ENCODE assay signal across 11 cellular contexts in genomic region chr18:21851327-21851961, GRCh38.
DNase-seq lines count a peak whose midpoint lies in the region; ATAC-seq and TF ChIP-seq lines count a peak whose summit lies in the region.
"Had no signal": no experiment of that assay in that cellular context is flagged by ENCODE, and none has a peak within 500 bp of the region (broad histone marks: within the 10 kb centered on the region; RNA-seq: fewer than 3 reads in every experiment).

No MANE protein-coding gene starts in this region.

- H3K36me3 ChIP-seq in transverse colon: peaks cover 0 to 5% (median 0%) of the 10 kb centered on the region in 4 donors
- peaks cover 7% of the 10 kb centered on the region for H3K36me3 ChIP-seq in effector memory CD4-positive, alpha-beta T cell (ENCODE audit: control insufficient read depth, insufficient read depth, low read length)
- no peaks in the 10 kb centered on the region for H3K36me3 ChIP-seq in ovary

- H3K4me1 ChIP-seq in transverse colon (peaks cover 0 to 16% (median 0%) of the 10 kb centered on the region in 4 donors), ovary (ENCODE audit: insufficient read depth) (no peaks in the 10 kb centered on the region)
- no peaks in the 10 kb centered on the region for H3K4me1 ChIP-seq in effector memory CD4-positive, alpha-beta T cell (ENCODE audit: control insufficient read depth, insufficient read depth, low read length, poor library complexity, severe bottlenecking)

- ATAC-seq in activated CD8-positive, alpha-beta T cell treated with anti-CD3 and anti-CD28 coated beads for 36 hours: no peak
- ATAC-seq in activated CD8-positive, alpha-beta T cell treated with anti-CD3 and anti-CD28 coated beads, Interleukin-2, amount 10 ng/mL, durations not matched to agents 7 days and 5 days: no peak

- no peaks in the 10 kb centered on the region for H3K9me3 Mint-ChIP-seq in activated CD8-positive, alpha-beta T cell treated with anti-CD3 and anti-CD28 coated beads for 36 hours
- no peaks in the 10 kb centered on the region for H3K9me3 Mint-ChIP-seq in activated CD8-positive, alpha-beta T cell treated with anti-CD3 and anti-CD28 coated beads, Interleukin-2, amount 10 ng/mL, durations not matched to agents 7 days and 5 days (ENCODE audit: insufficient read depth)

- peaks cover 7% of the 10 kb centered on the region for H3K4me1 Mint-ChIP-seq in activated CD8-positive, alpha-beta T cell treated with anti-CD3 and anti-CD28 coated beads for 36 hours (ENCODE audit: low read depth)
- H3K4me1 Mint-ChIP-seq in activated CD8-positive, alpha-beta T cell treated with anti-CD3 and anti-CD28 coated beads, Interleukin-2, amount 10 ng/mL, durations not matched to agents 7 days and 5 days (ENCODE audit: low read depth): peaks cover 7% of the 10 kb centered on the region

- TF ChIP-seq EP300 in transverse colon (IDR thresholded peaks at IDR 0.05; ENCODE audit: low read depth) (no peak), ovary (IDR thresholded peaks at IDR 0.05) (no peak)

- H3K27ac Mint-ChIP-seq in activated CD8-positive, alpha-beta T cell treated with anti-CD3 and anti-CD28 coated beads for 36 hours: no peak overlapping the region
- no peak overlapping the region for H3K27ac Mint-ChIP-seq in activated CD8-positive, alpha-beta T cell treated with anti-CD3 and anti-CD28 coated beads, Interleukin-2, amount 10 ng/mL, durations not matched to agents 7 days and 5 days

- H3K36me3 Mint-ChIP-seq in activated CD8-positive, alpha-beta T cell treated with anti-CD3 and anti-CD28 coated beads for 36 hours (ENCODE audit: low read depth): peaks cover 11% of the 10 kb centered on the region
- peaks cover 9% of the 10 kb centered on the region for H3K36me3 Mint-ChIP-seq in activated CD8-positive, alpha-beta T cell treated with anti-CD3 and anti-CD28 coated beads, Interleukin-2, amount 10 ng/mL, durations not matched to agents 7 days and 5 days (ENCODE audit: low read depth)

- in situ Hi-C loops in transverse colon (cut with MboI; ENCODE audit: low pct_ligation_motif_present in 1 of 4, low pct_unique_long_range_greater_than_20kb in 1 of 4, low sequenced_read_pairs in 3 of 4): no loop called here

- H3K27me3 Mint-ChIP-seq in activated CD8-positive, alpha-beta T cell treated with anti-CD3 and anti-CD28 coated beads for 36 hours: no peaks in the 10 kb centered on the region
- no peaks in the 10 kb centered on the region for H3K27me3 Mint-ChIP-seq in activated CD8-positive, alpha-beta T cell treated with anti-CD3 and anti-CD28 coated beads, Interleukin-2, amount 10 ng/mL, durations not matched to agents 7 days and 5 days (ENCODE audit: low read depth)

- intact Hi-C loops in activated CD8-positive, alpha-beta T cell treated with anti-CD3 and anti-CD28 coated beads for 36 hours (cut with micrococcal nuclease): loop anchor here (10.0 kb wide), 1 partner anchor 167 kb away; no protein-coding TSS in a partner anchor
- intact Hi-C loops in transverse colon (cut with DNase I; ENCODE audit: low total_unique reads) (no loop called here), ovary (cut with DNase I) (loop anchor here in 1 of 4 donors (5.0 kb wide), 1 partner anchor 671 kb away; no protein-coding TSS in a partner anchor)

- H3K27ac ChIP-seq in transverse colon (no peak overlapping the region), ovary (no peak overlapping the region)
- no peak overlapping the region for H3K27ac ChIP-seq in effector memory CD4-positive, alpha-beta T cell (ENCODE audit: insufficient read depth, low read length, poor library complexity, severe bottlenecking)
- H3K27ac ChIP-seq: neutrophil, SK-N-MC had no signal

- H3K4me3 Mint-ChIP-seq in activated CD8-positive, alpha-beta T cell treated with anti-CD3 and anti-CD28 coated beads for 36 hours: no peak overlapping the region
- H3K4me3 Mint-ChIP-seq in activated CD8-positive, alpha-beta T cell treated with anti-CD3 and anti-CD28 coated beads, Interleukin-2, amount 10 ng/mL, durations not matched to agents 7 days and 5 days: no peak overlapping the region

- H3K9me3 ChIP-seq in transverse colon: no peaks in the 10 kb centered on the region
- no peaks in the 10 kb centered on the region for H3K9me3 ChIP-seq in effector memory CD4-positive, alpha-beta T cell (ENCODE audit: control insufficient read depth, low read length)
- no peaks in the 10 kb centered on the region for H3K9me3 ChIP-seq in ovary
- H3K9me3 ChIP-seq: neutrophil had no signal

- H3K4me3 ChIP-seq in transverse colon: no peak overlapping the region
- no peak overlapping the region for H3K4me3 ChIP-seq in effector memory CD4-positive, alpha-beta T cell (ENCODE audit: insufficient read depth, low read depth, low read length, poor library complexity, severe bottlenecking)
- no peak overlapping the region for H3K4me3 ChIP-seq in ovary
- H3K4me3 ChIP-seq: SK-N-MC had no signal

- WGBS in transverse colon (ENCODE audit: low coverage in 1 of 2), 2 donors: 69 to 73% methylated on average over 5 of the region's 5 CpGs
- WGBS in ovary, 3 donors: 59 to 66% (median 63%) methylated on average over 5 of the region's 5 CpGs

- H3K27me3 ChIP-seq in transverse colon (no peaks in the 10 kb centered on the region), ovary (no peaks in the 10 kb centered on the region)
- H3K27me3 ChIP-seq in effector memory CD4-positive, alpha-beta T cell (replicated peaks; ENCODE audit: control insufficient read depth, insufficient read depth, low read length, poor library complexity, severe bottlenecking): no peaks in the 10 kb centered on the region
- H3K27me3 ChIP-seq: neutrophil had no signal

- DNase-seq in activated CD8-positive, alpha-beta T cell treated with anti-CD3 and anti-CD28 coated beads for 36 hours: no peak
- no peak for DNase-seq in activated CD8-positive, alpha-beta T cell treated with anti-CD3 and anti-CD28 coated beads, Interleukin-2, amount 10 ng/mL, durations not matched to agents 7 days and 5 days
- DNase-seq in RKO (ENCODE audit: low spot score): peak; percentile 25
- peak; percentile 44 for DNase-seq in globus pallidus (ENCODE audit: low spot score)
- no peak for DNase-seq in transverse colon
- DNase-seq in effector memory CD4-positive, alpha-beta T cell: no peak
- DNase-seq in NCI-H1417 treated with DMSO at 0.1 percent for 48 hours (lab: John Stamatoyannopoulos, UW): no peak
- DNase-seq in ovary: no peak
- DNase-seq: Calu3 had no signal

- CTCF ChIA-PET in activated CD8-positive, alpha-beta T cell treated with anti-CD3 and anti-CD28 coated beads for 36 hours (lab: Charles Lee): interaction anchor here (1.0 to 1.8 kb wide), 5 partner anchors 10 to 657 kb away, joined by 3 to 5 read pairs (median 4); no protein-coding TSS in a partner anchor
- CTCF ChIA-PET in activated CD8-positive, alpha-beta T cell treated with anti-CD3 and anti-CD28 coated beads, Interleukin-2, amount 10 ng/mL, durations not matched to agents 7 days and 5 days (lab: Charles Lee): interaction anchor here (2.0 kb wide), 1 partner anchor 9 kb away, joined by 5 read pairs; no protein-coding TSS in a partner anchor

- TF ChIP-seq POLR2A in transverse colon (IDR thresholded peaks at IDR 0.05): no peak
- TF ChIP-seq POLR2A in ovary (IDR thresholded peaks at IDR 0.05): no peak

- TF ChIP-seq CTCF in activated CD8-positive, alpha-beta T cell treated with anti-CD3 and anti-CD28 coated beads for 36 hours (IDR thresholded peaks at IDR 0.05): peak; percentile 32
- TF ChIP-seq CTCF in transverse colon (IDR thresholded peaks at IDR 0.05) (peak in 3 of 5 experiments; percentile 14 to 32 (median 23)), ovary (IDR thresholded peaks at IDR 0.05) (peak in 1 of 3 donors; percentile 24)

- POLR2A ChIA-PET in activated CD8-positive, alpha-beta T cell treated with anti-CD3 and anti-CD28 coated beads for 36 hours (lab: Charles Lee): no interaction called here
- POLR2A ChIA-PET in activated CD8-positive, alpha-beta T cell treated with anti-CD3 and anti-CD28 coated beads, Interleukin-2, amount 10 ng/mL, durations not matched to agents 7 days and 5 days (lab: Charles Lee): no interaction called here

Comparison
In these comparisons a context has a peak if more than half of its experiments do, and no peak if none do; other contexts are left out.
1. DNase-seq: peak in RKO (single experiment) and globus pallidus (single experiment); none in activated CD8-positive, alpha-beta T cell treated with anti-CD3 and anti-CD28 coated beads for 36 hours (single experiment), activated CD8-positive, alpha-beta T cell treated with anti-CD3 and anti-CD28 coated beads, Interleukin-2, amount 10 ng/mL, durations not matched to agents 7 days and 5 days (single experiment), transverse colon (single experiment), effector memory CD4-positive, alpha-beta T cell (0 of 3), NCI-H1417 treated with DMSO at 0.1 percent for 48 hours (single experiment) and ovary (0 of 5).